ENCODE assay signal across 18 cellular contexts in the genomic region with DNA sequence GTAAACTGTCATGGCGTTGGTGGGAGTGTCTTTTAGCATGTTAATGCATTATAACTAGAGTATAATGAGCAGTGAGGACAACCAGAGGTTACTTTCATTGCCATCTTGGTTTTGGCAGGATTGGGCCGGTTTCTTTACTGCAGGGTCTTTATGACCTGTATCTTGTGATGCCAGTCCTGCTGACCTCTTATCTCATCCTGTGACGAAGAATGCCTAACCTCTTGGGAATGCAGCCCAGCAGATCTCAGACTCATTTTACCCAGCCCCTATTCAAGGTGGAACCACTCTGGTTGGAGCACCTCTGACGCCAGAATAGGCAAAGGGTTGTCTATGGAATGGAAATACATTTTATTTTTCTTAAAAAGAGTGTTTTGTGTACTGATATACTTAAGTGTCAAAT.
"Had no signal": no experiment of that assay in that cellular context is flagged by ENCODE, and none has a peak within 500 bp of the region (broad histone marks: within the 10 kb centered on the region; RNA-seq: fewer than 3 reads in every experiment).

No MANE protein-coding gene starts in this region.

- H3K36me3 ChIP-seq: right lobe of liver, tibial nerve had no signal

- DNase-seq: cerebellar nuclear complex; erythroblast; foreskin keratinocyte; kidney glomerular epithelial cell; natural killer cell; occipital lobe; psoas muscle; retina; right lobe of liver; stimulated activated CD4-positive, alpha-beta T cell treated with anti-CD3 and anti-CD28 coated beads, Interleukin-4, amount 100 ng/mL, for 1 hour; stimulated activated naive B cell treated with anti-CD40 and anti-IgM and Interleukin-4, amounts not matched to agents 10 μg/mL and 1 μg/mL and 100 μg/mL, for 72 hours; stimulated activated naive CD8-positive, alpha-beta T cell treated with anti-CD3 and anti-CD28 coated beads, Interleukin-15, amount 100 ng/mL, for 72 hours; testis had no signal

- H3K4me1 ChIP-seq: parathyroid adenoma, psoas muscle, right lobe of liver, testis had no signal

- H3K4me3 Mint-ChIP-seq: dendritic cell treated with granulocyte-macrophage colony-stimulating factor and Interleukin-4, amounts not matched to agents 40 ng/mL and 50 ng/mL, for 4 days; mesothelial cell of epicardium; natural killer cell; neural crest cell; stimulated activated naive B cell treated with anti-CD40 and anti-IgM and Interleukin-4, amounts not matched to agents 10 μg/mL and 1 μg/mL and 100 μg/mL, for 72 hours; stimulated activated naive CD8-positive, alpha-beta T cell treated with anti-CD3 and anti-CD28 coated beads, Interleukin-15, amount 100 ng/mL, for 72 hours had no signal

- H3K4me3 ChIP-seq: psoas muscle, right lobe of liver, testis, tibial nerve had no signal

- H2AFZ ChIP-seq: parathyroid adenoma had no signal

- H3K27me3 ChIP-seq: foreskin keratinocyte, right lobe of liver, testis, tibial nerve had no signal

- H3K27ac Mint-ChIP-seq: dendritic cell treated with granulocyte-macrophage colony-stimulating factor and Interleukin-4, amounts not matched to agents 40 ng/mL and 50 ng/mL, for 4 days; natural killer cell; stimulated activated naive B cell treated with anti-CD40 and anti-IgM and Interleukin-4, amounts not matched to agents 10 μg/mL and 1 μg/mL and 100 μg/mL, for 72 hours; stimulated activated naive CD8-positive, alpha-beta T cell treated with anti-CD3 and anti-CD28 coated beads, Interleukin-15, amount 100 ng/mL, for 72 hours had no signal

- H3K9me3 Mint-ChIP-seq: dendritic cell treated with granulocyte-macrophage colony-stimulating factor and Interleukin-4, amounts not matched to agents 40 ng/mL and 50 ng/mL, for 4 days; mesothelial cell of epicardium; natural killer cell; neural crest cell; stimulated activated naive B cell treated with anti-CD40 and anti-IgM and Interleukin-4, amounts not matched to agents 10 μg/mL and 1 μg/mL and 100 μg/mL, for 72 hours; stimulated activated naive CD8-positive, alpha-beta T cell treated with anti-CD3 and anti-CD28 coated beads, Interleukin-15, amount 100 ng/mL, for 72 hours had no signal

- H3K36me3 Mint-ChIP-seq: mesothelial cell of epicardium; natural killer cell; stimulated activated naive B cell treated with anti-CD40 and anti-IgM and Interleukin-4, amounts not matched to agents 10 μg/mL and 1 μg/mL and 100 μg/mL, for 72 hours had no signal

- H3K9me3 ChIP-seq: psoas muscle, right lobe of liver, testis, tibial nerve had no signal

- H3K79me2 ChIP-seq: parathyroid adenoma had no signal

- H3K27ac ChIP-seq: foreskin keratinocyte, parathyroid adenoma, psoas muscle, right lobe of liver, testis, tibial nerve had no signal

- H3K27me3 Mint-ChIP-seq: stimulated activated naive B cell treated with anti-CD40 and anti-IgM and Interleukin-4, amounts not matched to agents 10 μg/mL and 1 μg/mL and 100 μg/mL, for 72 hours had no signal

- H3K4me1 Mint-ChIP-seq: natural killer cell; stimulated activated naive CD8-positive, alpha-beta T cell treated with anti-CD3 and anti-CD28 coated beads, Interleukin-15, amount 100 ng/mL, for 72 hours had no signal
